In genomic region chr14:104680806-104681688, GRCh38 we compare ENCODE assay signal across 8 cellular contexts. TPM values are rescaled to one million over a fixed set of nuclear protein-coding genes. Genes with fewer than 3 reads are reported as not detected.
DNase-seq lines count a peak whose midpoint lies in the region; ATAC-seq, FAIRE-seq and TF ChIP-seq lines count a peak whose summit lies in the region.

No MANE protein-coding gene starts in this region.

- H3K4me3 ChIP-seq in GM12878 (no peak overlapping the region), iPS-18c (ENCODE audit: insufficient read depth, low read depth, low read length) (peak overlapping the region; percentile 25; the same call in 1 of the 2 replicates), skeletal muscle tissue (ENCODE audit: low read length in 3 of 3) (peak overlapping the region in 2 of 3 donors; percentile 49 to 51)

- intact Hi-C loops in GM12878 (cut with micrococcal nuclease; ENCODE audit: unreplicated experiment), result no loop called here

- no peaks in the 10 kb centered on the region for H3K27me3 Mint-ChIP-seq in activated naive CD4-positive, alpha-beta T cell treated with anti-CD3 and anti-CD28 coated beads, Interleukin-2, amount 50 U/mL, for 24 hours

- H3K4me1 ChIP-seq in GM12878 (ENCODE audit: control insufficient read depth, insufficient read depth, low read length), result peaks cover 36% of the 10 kb centered on the region
- H3K4me1 ChIP-seq in skeletal muscle tissue (ENCODE audit: control insufficient read depth in 3 of 3, insufficient read depth in 3 of 3, low read length in 3 of 3), result peaks cover 44 to 57% (median 47%) of the 10 kb centered on the region in 3 donors

- no peak overlapping the region for H3K4me3 Mint-ChIP-seq in activated naive CD4-positive, alpha-beta T cell treated with anti-CD3 and anti-CD28 coated beads, Interleukin-2, amount 50 U/mL, for 24 hours

- H3K9me3 ChIP-seq in GM12878 (replicated peaks; ENCODE audit: control insufficient read depth, insufficient read depth, low read length) (no peaks in the 10 kb centered on the region), iPS-18c (ENCODE audit: control insufficient read depth, insufficient read depth, low read length) (no peaks in the 10 kb centered on the region), skeletal muscle tissue (ENCODE audit: control insufficient read depth in 3 of 3, low read length in 3 of 3) (no peaks in the 10 kb centered on the region)

- in situ Hi-C loops in GM12878 (cut with MboI), result no loop called here

- CTCF ChIA-PET in GM12878 (lab: Yijun Ruan, JAX), result interaction anchor here (0.8 to 8.3 kb wide), 13 partner anchors 8 to 38 kb away, joined by 3 to 72 read pairs (median 5); no protein-coding TSS in a partner anchor

- POLR2A ChIA-PET in GM12878 (lab: Charles Lee), result interaction anchor here (1.0 to 2.2 kb wide), 4 partner anchors 10 to 24 kb away, joined by 3 to 8 read pairs (median 7); no protein-coding TSS in a partner anchor

- no TSS peak for BruUV-seq in GM12878 (replicated peaks; lab: Mats Ljungman, UMichigan)

- peak; percentile 32 to 58 (median 43); a peak in 4 of 6 replicates for TF ChIP-seq CTCF in GM12878 (IDR thresholded peaks at IDR 0.05 in 2 of 3, conservative IDR thresholded peaks at IDR 0.05 in 1 of 3; ENCODE audit: control insufficient read depth in 2 of 3, extremely low read depth in 1 of 3, insufficient read depth in 1 of 3, low read depth in 3 of 3, low read length in 3 of 3)

- H3K27me3 ChIP-seq in GM12878 (replicated peaks in 1 of 2; ENCODE audit: control insufficient read depth in 2 of 2, insufficient read depth in 2 of 2, low read length in 1 of 2) (no peaks in the 10 kb centered on the region), skeletal muscle tissue (ENCODE audit: control insufficient read depth in 3 of 3, insufficient read depth in 3 of 3, low read length in 3 of 3) (no peaks in the 10 kb centered on the region)

- RAD21 ChIA-PET in GM12878 (lab: Charles Lee; ENCODE audit: unreplicated experiment), result interaction anchor here (0.6 to 2.4 kb wide), 9 partner anchors 9 to 72 kb away, joined by 3 to 16 read pairs (median 5); partner anchors contain the start of genes INF2 and SIVA1

- peaks cover 26% of the 10 kb centered on the region for H3K4me1 Mint-ChIP-seq in activated naive CD4-positive, alpha-beta T cell treated with anti-CD3 and anti-CD28 coated beads, Interleukin-2, amount 50 U/mL, for 24 hours

- no peaks in the 10 kb centered on the region for H3K9me3 Mint-ChIP-seq in activated naive CD4-positive, alpha-beta T cell treated with anti-CD3 and anti-CD28 coated beads, Interleukin-2, amount 50 U/mL, for 24 hours
- no peaks in the 10 kb centered on the region for H3K9me3 Mint-ChIP-seq in activated naive CD4-positive, alpha-beta T cell treated with anti-CD3 and anti-CD28 coated beads, Interleukin-2, amount 50 U/mL, for 72 hours

- TF ChIP-seq POLR2A in GM12878 (IDR thresholded peaks at IDR 0.05; ENCODE audit: low read depth, low read length), result no peak

- DNase-seq in activated naive CD4-positive, alpha-beta T cell treated with anti-CD3 and anti-CD28 coated beads, Interleukin-2, amount 50 U/mL, for 72 hours (ENCODE audit: low spot score in 2 of 2), result no peak
- peak; percentile 41 to 46 for DNase-seq in Kasumi-1 (lab: John Stamatoyannopoulos, UW)
- DNase-seq in GM12878 (ENCODE audit: low read depth, low spot score), result no peak
- DNase-seq in DMS153 treated with DMSO at 0.1 percent for 48 hours (lab: John Stamatoyannopoulos, UW; ENCODE audit: unreplicated experiment), result no peak
- DNase-seq in OCI-M1 (lab: John Stamatoyannopoulos, UW), result no peak

- SMC1A ChIA-PET in GM12878 (lab: Charles Lee; ENCODE audit: uncharacterized antibody, unreplicated experiment), result interaction anchor here (0.9 to 5.4 kb wide), 7 partner anchors 15 to 40 kb away, joined by 3 to 60 read pairs (median 6); no protein-coding TSS in a partner anchor

- TF ChIP-seq EP300 in GM12878 (IDR thresholded peaks at IDR 0.05; ENCODE audit: borderline replicate concordance in 1 of 2, control insufficient read depth in 1 of 2, low read depth in 2 of 2, low read length in 2 of 2), result no peak

- peak overlapping the region; percentile 52 for H2AFZ ChIP-seq in GM12878 (ENCODE audit: control insufficient read depth, low read depth, low read length)

- no peaks in the 10 kb centered on the region for H3K36me3 Mint-ChIP-seq in activated naive CD4-positive, alpha-beta T cell treated with anti-CD3 and anti-CD28 coated beads, Interleukin-2, amount 50 U/mL, for 24 hours
- H3K36me3 Mint-ChIP-seq in activated naive CD4-positive, alpha-beta T cell treated with anti-CD3 and anti-CD28 coated beads, Interleukin-2, amount 50 U/mL, for 72 hours, result no peaks in the 10 kb centered on the region

- no peak overlapping the region; the same call in 1 of the 2 replicates for H3K9ac ChIP-seq in GM12878 (ENCODE audit: control insufficient read depth, insufficient read depth, low read length)
- H3K9ac ChIP-seq in skeletal muscle tissue (ENCODE audit: low read depth in 1 of 3, low read length in 3 of 3), result peak overlapping the region in 2 of 3 donors; percentile 61 to 70

- TF ChIP-seq RAD21 in GM12878 (IDR thresholded peaks at IDR 0.05; ENCODE audit: insufficient read depth, low read depth, low read length), result peak; percentile 55

- H3K36me3 ChIP-seq in GM12878 (ENCODE audit: control insufficient read depth in 2 of 2, insufficient read depth in 2 of 2, low read length in 1 of 2) (no peaks in the 10 kb centered on the region), skeletal muscle tissue (ENCODE audit: control insufficient read depth in 3 of 3, insufficient read depth in 3 of 3, low read length in 3 of 3) (no peaks in the 10 kb centered on the region)

- H3K27ac Mint-ChIP-seq in activated naive CD4-positive, alpha-beta T cell treated with anti-CD3 and anti-CD28 coated beads, Interleukin-2, amount 50 U/mL, for 24 hours, result peak overlapping the region; percentile 23
- no peak overlapping the region for H3K27ac Mint-ChIP-seq in activated naive CD4-positive, alpha-beta T cell treated with anti-CD3 and anti-CD28 coated beads, Interleukin-2, amount 50 U/mL, for 72 hours

- H3K4me2 ChIP-seq in GM12878 (ENCODE audit: control insufficient read depth, insufficient read depth), result peak overlapping the region; percentile 21; the same call in 1 of the 2 replicates

- H4K20me1 ChIP-seq in GM12878 (ENCODE audit: control insufficient read depth, insufficient read depth), result no peaks in the 10 kb centered on the region

- no peak for ATAC-seq in activated naive CD4-positive, alpha-beta T cell treated with anti-CD3 and anti-CD28 coated beads, Interleukin-2, amount 50 U/mL, for 72 hours
- ATAC-seq in GM12878, result peak; percentile 61

- H3K79me2 ChIP-seq in GM12878 (ENCODE audit: control insufficient read depth, insufficient read depth, low read length), result no peaks in the 10 kb centered on the region

- WGBS in GM12878 (ENCODE audit: insufficient coverage, insufficient replicate concordance, low lambda C conversion rate, missing lambda C conversion rate), result 42% methylated on average over 25 of the region's 26 CpGs

- H3K27ac ChIP-seq in GM12878 (ENCODE audit: control insufficient read depth, insufficient read depth) (no peak overlapping the region; the same call in 1 of the 2 replicates), skeletal muscle tissue (ENCODE audit: low read depth, low read length) (peak overlapping the region; percentile 81)

- FAIRE-seq in GM12878 (lab: Jason Lieb, UNC), result peak; percentile 95

TF ChIP-seq in GM12878, 131 proteins besides CTCF, POLR2A, EP300 and RAD21 (continues in another document):
- TF ChIP-seq GABPA (IDR thresholded peaks at IDR 0.05; ENCODE audit: low read depth), result no peak

RNA-seq across cellular contexts. Expression of gene INF2, which starts 8.4 kb away (rescaled TPM):
- 10 to 100 TPM; 48.6 to 82.7 TPM for total RNA-seq in activated naive CD4-positive, alpha-beta T cell treated with anti-CD3 and anti-CD28 coated beads, Interleukin-2, amount 50 U/mL, for 72 hours
- 37.0 and 50.2 TPM in 2 replicates for total RNA-seq in GM12878 (2013; cell fraction: nucleolus; rRNA removed)
- 16.3 and 21.1 TPM in 2 replicates for total RNA-seq in GM12878 (2014; rRNA removed)
- 5.7 and 5.8 TPM in 2 replicates for total RNA-seq in GM12878 (2014; rRNA removed; fragmentation: Illumina TruSeq; extraction: Trizol)
- 42.7 and 43.2 TPM in 2 replicates for total RNA-seq in GM12878 (2021)
- 3.7 TPM for polyA plus RNA-seq in GM12878 (2011; ENCODE audit: low read depth)
- polyA plus RNA-seq in GM12878 (2011; rRNA removed), result 3.8 and 7.6 TPM in 2 replicates
- polyA plus RNA-seq in GM12878 (2011; cell fraction: cytosol; rRNA removed), result 10.7 and 17.5 TPM in 2 replicates
- polyA plus RNA-seq in GM12878 (2011; cell fraction: nucleus; rRNA removed), result 60.3 and 71.2 TPM in 2 replicates
- 14.3 and 21.6 TPM in 2 replicates for polyA plus RNA-seq in GM12878 (2012)
- 2.7 and 5.3 TPM in 2 replicates for polyA plus RNA-seq in GM12878 (2014; fragmentation: Illumina TruSeq; extraction: Trizol)
- 1 to 10 TPM in 1 of 2 experiments, under 1 TPM in 1; 0.72 to 2.1 TPM for polyA plus RNA-seq in GM12878 (2014; fragmentation: Nextera tagmentation; extraction: Ambion mirVana)
- 28.2 and 33.9 TPM in 2 replicates for polyA plus RNA-seq in GM12878 (2014; rRNA removed)
- polyA plus RNA-seq in GM12878 (2016; fragmentation: Nextera tagmentation; extraction: Ambion mirVana), result 1 to 10 TPM; 8.9 to 9.1 TPM
- 6.9 and 11.0 TPM in 2 replicates for polyA minus RNA-seq in GM12878 (2011; rRNA and poly(A)+ RNA removed)
- polyA minus RNA-seq in GM12878 (2011; cell fraction: cytosol; rRNA and poly(A)+ RNA removed), result 4.5 and 10.3 TPM in 2 replicates
- 9.9 and 14.4 TPM in 2 replicates for polyA minus RNA-seq in GM12878 (2011; cell fraction: nucleus; rRNA and poly(A)+ RNA removed)
- 14.6 TPM for total RNA-seq in skeletal muscle tissue

RNA-seq across cellular contexts. Expression of gene ADSS1, which starts 43.0 kb away (rescaled TPM):
- 1 to 10 TPM; 2.7 to 7.3 TPM for total RNA-seq in activated naive CD4-positive, alpha-beta T cell treated with anti-CD3 and anti-CD28 coated beads, Interleukin-2, amount 50 U/mL, for 72 hours
- total RNA-seq in GM12878 (2013; cell fraction: nucleolus; rRNA removed), result 0.96 TPM in 1 of 2 replicates, not detected in the other
- total RNA-seq in GM12878 (2014; rRNA removed), result not detected in 2 replicates
- total RNA-seq in GM12878 (2014; rRNA removed; fragmentation: Illumina TruSeq; extraction: Trizol), result not detected in 2 replicates
- 0.28 TPM in 1 of 2 replicates, not detected in the other for total RNA-seq in GM12878 (2021)
- not detected for polyA plus RNA-seq in GM12878 (2011; ENCODE audit: low read depth)
- 0.19 and 0.39 TPM in 2 replicates for polyA plus RNA-seq in GM12878 (2011; rRNA removed)
- polyA plus RNA-seq in GM12878 (2011; cell fraction: cytosol; rRNA removed), result 0.08 and 0.21 TPM in 2 replicates
- 0.87 and 1.3 TPM in 2 replicates for polyA plus RNA-seq in GM12878 (2011; cell fraction: nucleus; rRNA removed)
- 0.22 and 0.65 TPM in 2 replicates for polyA plus RNA-seq in GM12878 (2012)
- 0.12 TPM in 1 of 2 replicates, not detected in the other for polyA plus RNA-seq in GM12878 (2014; fragmentation: Illumina TruSeq; extraction: Trizol)
- polyA plus RNA-seq in GM12878 (2014; fragmentation: Nextera tagmentation; extraction: Ambion mirVana), result under 1 TPM in 1 of 2 experiments, not detected in 1; 0.11 TPM
- polyA plus RNA-seq in GM12878 (2014; rRNA removed), result 0.45 TPM in 1 of 2 replicates, not detected in the other
- polyA plus RNA-seq in GM12878 (2016; fragmentation: Nextera tagmentation; extraction: Ambion mirVana), result not detected
- 0.10 TPM in 1 of 2 replicates, not detected in the other for polyA minus RNA-seq in GM12878 (2011; rRNA and poly(A)+ RNA removed)
- polyA minus RNA-seq in GM12878 (2011; cell fraction: cytosol; rRNA and poly(A)+ RNA removed), result not detected in 2 replicates
- 0.38 TPM in 1 of 2 replicates, not detected in the other for polyA minus RNA-seq in GM12878 (2011; cell fraction: nucleus; rRNA and poly(A)+ RNA removed)
- 89.8 TPM for total RNA-seq in skeletal muscle tissue

Comparison
In these comparisons a context has a peak if more than half of its experiments do, and no peak if none do; other contexts are left out.
1. DNase-seq: peak in Kasumi-1 (2 of 2); none in activated naive CD4-positive, alpha-beta T cell treated with anti-CD3 and anti-CD28 coated beads, Interleukin-2, amount 50 U/mL, for 72 hours (0 of 2), GM12878 (single experiment), DMS153 treated with DMSO at 0.1 percent for 48 hours (single experiment) and OCI-M1 (single experiment).
2. RNA of gene ADSS1, which starts 43.0 kb away (total RNA-seq): 89.8 TPM in skeletal muscle tissue (single experiment); 2.7 to 7.3 TPM in activated naive CD4-positive, alpha-beta T cell treated with anti-CD3 and anti-CD28 coated beads, Interleukin-2, amount 50 U/mL, for 72 hours and 0.28 to 0.96 TPM in GM12878; every median in the first group is over 10 times any median in the second.